Comparison of ENCODE assay signal across 1 cellular context in genomic region chr3:25687742-25688141, GRCh38.
TF ChIP-seq lines count a peak whose summit lies in the region.

No MANE protein-coding gene starts in this region.

TF ChIP-seq in GM23338, 12 proteins besides CTCF, POLR2A, EP300 and RAD21 (continued from another document):
- no peak for TF ChIP-seq REST (IDR thresholded peaks at IDR 0.05; ENCODE audit: unreplicated experiment)
